In genomic region chr2:131121464-131121863, GRCh38 we compare ENCODE assay signal across 20 cellular contexts. TPM values are rescaled to one million over a fixed set of nuclear protein-coding genes. Genes with fewer than 3 reads are reported as not detected.
DNase-seq lines count a peak whose midpoint lies in the region; ATAC-seq and TF ChIP-seq lines count a peak whose summit lies in the region.
"Had no signal": no experiment of that assay in that cellular context is flagged by ENCODE, and none has a peak within 500 bp of the region (broad histone marks: within the 10 kb centered on the region; RNA-seq: fewer than 3 reads in every experiment).

No MANE protein-coding gene starts in this region.

- DNase-seq in EL = peak; percentile 6
- peak; percentile 29 for DNase-seq in PC-3
- peak; percentile 36 for DNase-seq in choroid plexus epithelial cell (ENCODE audit: low read depth)
- no peak for DNase-seq in trophoblast cell
- no peak for DNase-seq in stimulated activated CD4-positive, alpha-beta T cell treated with anti-CD3 and anti-CD28 coated beads, Interleukin-12 subunit alpha, Interleukin-12 subunit beta, amount 100 ng/mL, for 4 hours
- no peak for DNase-seq in midbrain (lab: John Stamatoyannopoulos, UW)
- no peak for DNase-seq in NCI-H2029 treated with DMSO at 0.1 percent for 48 hours (lab: John Stamatoyannopoulos, UW)
- no peak for DNase-seq in D341Med (ENCODE audit: low spot score)
- DNase-seq: CD8-positive, alpha-beta memory T cell; GOT3; NCI-H187; NCI-H2227 treated with DMSO at 0.1 percent for 48 hours; NCI-H524; NCI-H82; RPMI8226; SIG-M5 had no signal

- H3K4me1 ChIP-seq in PC-3 (ENCODE audit: insufficient read depth, low read length) = peaks cover 8% of the 10 kb centered on the region
- H3K4me1 ChIP-seq in trophoblast cell (ENCODE audit: control insufficient read depth in 1 of 2, insufficient read depth in 2 of 2, low read length in 2 of 2) = peaks cover 0 to 5% of the 10 kb centered on the region in 2 experiments
- H3K4me1 ChIP-seq: BLaER1 had no signal

- intact Hi-C loops in PC-3 (cut with micrococcal nuclease) = no loop called here

- H3K4me3 ChIP-seq in PC-3 (ENCODE audit: low read length) (no peak overlapping the region), choroid plexus epithelial cell (ENCODE audit: low read depth, low read length) (no peak overlapping the region), trophoblast cell (ENCODE audit: low read depth, low read length) (no peak overlapping the region)
- H3K4me3 ChIP-seq: A549, BLaER1 had no signal

- no peak overlapping the region for H4K91ac ChIP-seq in trophoblast cell (ENCODE audit: low read depth, low read length)

- H3K9me2 ChIP-seq in PC-3 (replicated peaks; ENCODE audit: low read length) = no peaks in the 10 kb centered on the region

- no peaks in the 10 kb centered on the region for H3K27me3 ChIP-seq in PC-3 (ENCODE audit: low read length)
- no peaks in the 10 kb centered on the region for H3K27me3 ChIP-seq in trophoblast cell (ENCODE audit: insufficient read depth, low read length)
- H3K27me3 ChIP-seq: BLaER1 had no signal

- peaks cover 71% of the 10 kb centered on the region for H3K79me2 ChIP-seq in PC-3 (ENCODE audit: low read length)
- peaks cover 8% of the 10 kb centered on the region for H3K79me2 ChIP-seq in trophoblast cell (ENCODE audit: control insufficient read depth, insufficient read depth, low read length, poor library complexity)

- no peak overlapping the region for H2AK5ac ChIP-seq in trophoblast cell (ENCODE audit: low read length)

- H3K4ac ChIP-seq in trophoblast cell (ENCODE audit: low read depth, low read length) = peak overlapping the region; percentile 56

- peaks cover 33% of the 10 kb centered on the region for H4K20me1 ChIP-seq in PC-3 (ENCODE audit: low read length)

- H2BK120ac ChIP-seq in trophoblast cell (ENCODE audit: insufficient read depth, low read length, poor library complexity) = no peak overlapping the region

- no TSS peak for BruUV-seq in PC-3 (replicated peaks; lab: Mats Ljungman, UMichigan)

- no peak overlapping the region for H4K12ac ChIP-seq in trophoblast cell (ENCODE audit: low read depth, low read length)

- no peak overlapping the region for H3K14ac ChIP-seq in trophoblast cell (ENCODE audit: low read length)

- TF ChIP-seq CTCF in PC-3 (conservative IDR thresholded peaks at IDR 0.05; ENCODE audit: low read depth, low read length) (no peak), choroid plexus epithelial cell (conservative IDR thresholded peaks at IDR 0.05; ENCODE audit: low read depth, low read length) (no peak)

- no CpG with 5 or more reads among the region's 4 CpGs for WGBS in trophoblast cell (ENCODE audit: extremely low coverage, insufficient coverage, insufficient read length)

- H3K27ac ChIP-seq in PC-3 (ENCODE audit: low read length) (no peak overlapping the region), trophoblast cell (ENCODE audit: low read depth, low read length) (no peak overlapping the region)
- H3K27ac ChIP-seq: A549, BLaER1 had no signal

- no peaks in the 10 kb centered on the region for H3K79me1 ChIP-seq in trophoblast cell (ENCODE audit: low read length)

- peak; percentile 59 for ATAC-seq in PC-3
- ATAC-seq: A549, HCT116, SK-N-SH treated with all-trans-retinoic acid at 6 μM for 48 hours had no signal

- H3K4me2 ChIP-seq in PC-3 (ENCODE audit: low read length) (0 out of 2 replicates have a peak overlapping the region, but pooled peaks have one; percentile 34), trophoblast cell (ENCODE audit: low read length) (no peak overlapping the region)
- H3K4me2 ChIP-seq: A549, BLaER1 had no signal

- no peaks in the 10 kb centered on the region for H3K9me3 ChIP-seq in PC-3 (ENCODE audit: low read length)
- no peaks in the 10 kb centered on the region for H3K9me3 ChIP-seq in trophoblast cell (ENCODE audit: insufficient read depth, low read depth, low read length)
- H3K9me3 ChIP-seq: A549, BLaER1 had no signal

- H3K36me3 ChIP-seq in PC-3 (ENCODE audit: low read depth, low read length) (peaks cover 26% of the 10 kb centered on the region), trophoblast cell (ENCODE audit: control insufficient read depth in 1 of 2, insufficient read depth in 2 of 2, low read length in 2 of 2) (peaks cover 18 to 22% of the 10 kb centered on the region in 2 experiments)

- CTCF ChIA-PET in PC-3 (lab: Charles Lee) = no interaction called here

- H3K23ac ChIP-seq in trophoblast cell (ENCODE audit: low read length) = no peak overlapping the region

- no peak overlapping the region for H2AFZ ChIP-seq in PC-3 (ENCODE audit: low read length)
- H2AFZ ChIP-seq in trophoblast cell (ENCODE audit: insufficient read depth, low read length, poor library complexity) = no peak overlapping the region

- H2BK12ac ChIP-seq in trophoblast cell (ENCODE audit: low read length) = no peak overlapping the region

- POLR2A ChIA-PET in PC-3 (lab: Charles Lee; ENCODE audit: unreplicated experiment) = no interaction called here

- no peaks in the 10 kb centered on the region for H3F3A ChIP-seq in PC-3 (ENCODE audit: low read length, unreplicated experiment)

- H3K9ac ChIP-seq in PC-3 (ENCODE audit: low read length) = no peak overlapping the region
- no peak overlapping the region for H3K9ac ChIP-seq in trophoblast cell (ENCODE audit: low read length)
- H3K9ac ChIP-seq: BLaER1 had no signal

- no peak overlapping the region for H3K18ac ChIP-seq in trophoblast cell (ENCODE audit: low read length)

- no peak overlapping the region for H4K8ac ChIP-seq in trophoblast cell (ENCODE audit: low read depth, low read length)

- no peak overlapping the region for H2BK5ac ChIP-seq in trophoblast cell (ENCODE audit: low read depth, low read length, poor library complexity)

RNA-seq across cellular contexts. Expression of gene PLEKHB2, which starts 16.3 kb away (rescaled TPM):
- total RNA-seq in PC-3 (2014; rRNA removed) = 64.5 and 73.9 TPM in 2 replicates
- polyA plus RNA-seq in trophoblast cell (2013) = 54.6 and 56.5 TPM in 2 replicates

RNA-seq across cellular contexts. Expression of gene FAM168B, which starts 28.2 kb away (rescaled TPM):
- 91.7 and 103 TPM in 2 replicates for total RNA-seq in PC-3 (2014; rRNA removed)
- 95.6 and 97.7 TPM in 2 replicates for polyA plus RNA-seq in trophoblast cell (2013)

Comparison
In these comparisons a context has a peak if more than half of its experiments do, and no peak if none do; other contexts are left out.
1. DNase-seq: peak in EL (single experiment), PC-3 (single experiment) and choroid plexus epithelial cell (single experiment); none in trophoblast cell (0 of 2), stimulated activated CD4-positive, alpha-beta T cell treated with anti-CD3 and anti-CD28 coated beads, Interleukin-12 subunit alpha, Interleukin-12 subunit beta, amount 100 ng/mL, for 4 hours (single experiment), midbrain (single experiment), NCI-H2029 treated with DMSO at 0.1 percent for 48 hours (single experiment) and D341Med (single experiment).